In genomic region chrX:101785142-101785541, GRCh38 we compare ENCODE assay signal across 18 cellular contexts.
A peak's percentile ranks its signal among the peaks of the same experiment; 100 is the strongest.
DNase-seq lines count a peak whose midpoint lies in the region; ATAC-seq and TF ChIP-seq lines count a peak whose summit lies in the region.
"Had no signal": no experiment of that assay in that cellular context is flagged by ENCODE, and none has a peak within 500 bp of the region (broad histone marks: within the 10 kb centered on the region; RNA-seq: fewer than 3 reads in every experiment).

No MANE protein-coding gene starts in this region.

- no peaks in the 10 kb centered on the region for H3K9me3 ChIP-seq in colonic mucosa
- H3K9me3 ChIP-seq in stomach, result no peaks in the 10 kb centered on the region
- H3K9me3 ChIP-seq: BLaER1 treated with 17β-estradiol and CSF1 and Interleukin-3, amounts not matched to agents 10 nM and 100 nM; Caco-2 had no signal

- DNase-seq in ACHN (peak; percentile 0), M059J (ENCODE audit: low read depth) (peak; percentile 26), SK-MEL-5 (ENCODE audit: low read depth, low spot score) (peak; percentile 61), colonic mucosa (no peak), stomach (no peak), NCI-H524 treated with DMSO at 0.1 percent for 48 hours (lab: John Stamatoyannopoulos, UW) (no peak)
- DNase-seq: 8988T; Caco-2; CD4-positive, CD25-positive, alpha-beta regulatory T cell; CD8-positive, alpha-beta memory T cell; DMS79 treated with DMSO at 0.1 percent for 48 hours; EL; H9; KG1 had no signal

- intact Hi-C loops in colonic mucosa (cut with DNase I) (no loop called here), stomach (cut with DNase I; ENCODE audit: low total_unique reads) (no loop called here)

- H3K27ac ChIP-seq in colonic mucosa (no peak overlapping the region), stomach (no peak overlapping the region)
- H3K27ac ChIP-seq: BLaER1 treated with 17β-estradiol and CSF1 and Interleukin-3, amounts not matched to agents 10 nM and 100 nM had no signal

- H3K4me3 ChIP-seq in colonic mucosa (no peak overlapping the region), stomach (no peak overlapping the region)
- H3K4me3 ChIP-seq: BLaER1 treated with 17β-estradiol and CSF1 and Interleukin-3, amounts not matched to agents 10 nM and 100 nM; GM12878 had no signal

- H3K27me3 ChIP-seq in colonic mucosa (no peaks in the 10 kb centered on the region), stomach (no peaks in the 10 kb centered on the region)
- H3K27me3 ChIP-seq: BLaER1 treated with 17β-estradiol and CSF1 and Interleukin-3, amounts not matched to agents 10 nM and 100 nM had no signal

- H3K4me1 ChIP-seq in colonic mucosa (no peaks in the 10 kb centered on the region), stomach (no peaks in the 10 kb centered on the region)
- H3K4me1 ChIP-seq: BLaER1 treated with 17β-estradiol and CSF1 and Interleukin-3, amounts not matched to agents 10 nM and 100 nM; Caco-2 had no signal

- WGBS in stomach, 5 donors, result 22 to 64% (median 46%) methylated on average over 1 of the region's 1 CpG

- peak; percentile 53 for ATAC-seq in GM18868 (IDR thresholded peaks at IDR 0.05; ENCODE audit: unreplicated experiment)
- no peak for ATAC-seq in HG02642 (IDR thresholded peaks at IDR 0.05; ENCODE audit: poor library complexity, unreplicated experiment)
- ATAC-seq: GM12878 had no signal

- TF ChIP-seq CTCF in colonic mucosa (IDR thresholded peaks at IDR 0.05) (no peak), stomach (IDR thresholded peaks at IDR 0.05) (no peak)

- no peak overlapping the region for H3K9ac ChIP-seq in colonic mucosa (ENCODE audit: low read depth in 2 of 2, low read length in 2 of 2)
- H3K9ac ChIP-seq: BLaER1 treated with 17β-estradiol and CSF1 and Interleukin-3, amounts not matched to agents 10 nM and 100 nM had no signal

- no peaks in the 10 kb centered on the region for H3K36me3 ChIP-seq in colonic mucosa
- H3K36me3 ChIP-seq in stomach, result no peaks in the 10 kb centered on the region
- H3K36me3 ChIP-seq: BLaER1 treated with 17β-estradiol and CSF1 and Interleukin-3, amounts not matched to agents 10 nM and 100 nM had no signal

- in situ Hi-C loops in ACHN (cut with HindIII; ENCODE audit: low pct_ligation_motif_present, low pct_unique_long_range_greater_than_20kb, low sequenced_read_pairs) (no loop called here), SK-MEL-5 (cut with HindIII; ENCODE audit: low pct_unique_long_range_greater_than_20kb, low sequenced_read_pairs) (no loop called here)

- no peak for TF ChIP-seq EP300 in stomach (IDR thresholded peaks at IDR 0.05)

- no peak for TF ChIP-seq POLR2A in stomach (IDR thresholded peaks at IDR 0.05)

Comparison
In these comparisons a context has a peak if more than half of its experiments do, and no peak if none do; other contexts are left out.
1. DNase-seq: peak in ACHN (single experiment), M059J (single experiment) and SK-MEL-5 (single experiment); none in colonic mucosa (single experiment), stomach (single experiment) and NCI-H524 treated with DMSO at 0.1 percent for 48 hours (single experiment).